In genomic region chr18:79680100-79680879, GRCh38 we compare ENCODE assay signal across 8 cellular contexts. TPM values are rescaled to one million over a fixed set of nuclear protein-coding genes. Genes with fewer than 3 reads are reported as not detected.
DNase-seq lines count a peak whose midpoint lies in the region; ATAC-seq, FAIRE-seq and TF ChIP-seq lines count a peak whose summit lies in the region.

No MANE protein-coding gene starts in this region.

- DNase-seq in GM18507 (ENCODE audit: extremely low spot score, insufficient read length, low read depth): no peak
- DNase-seq in RWPE2 (ENCODE audit: low spot score): no peak
- peak; percentile 69 for DNase-seq in left kidney (ENCODE audit: low read depth, low spot score)
- DNase-seq in stimulated activated CD8-positive, alpha-beta memory T cell treated with anti-CD3 and anti-CD28 coated beads, Interleukin-4, amount 100 ng/mL, for 48 hours: peak; percentile 74

- H3K4me1 ChIP-seq in ACC112 (ENCODE audit: control insufficient read depth, insufficient read depth, low read length, unreplicated experiment) (peaks cover 24% of the 10 kb centered on the region), RWPE2 (ENCODE audit: insufficient read depth, poor library complexity, severe bottlenecking) (no peaks in the 10 kb centered on the region)

- H3K9me3 Mint-ChIP-seq in brain: peaks cover 0 to 4% (median 0%) of the 10 kb centered on the region in 5 experiments

- H3K27me3 ChIP-seq in ACC112 (ENCODE audit: insufficient read depth, low read length) (no peaks in the 10 kb centered on the region), RWPE2 (ENCODE audit: insufficient read depth, poor library complexity, severe bottlenecking) (no peaks in the 10 kb centered on the region)

- H3K4me3 Mint-ChIP-seq in brain: peak overlapping the region; percentile 87 to 92 (median 88)

- peak; percentile 0 for ATAC-seq in HG03442 (IDR thresholded peaks at IDR 0.05; ENCODE audit: unreplicated experiment)
- no peak for ATAC-seq in RWPE2 (ENCODE audit: low read depth)
- no peak for ATAC-seq in GM18870 (IDR thresholded peaks at IDR 0.05; ENCODE audit: unreplicated experiment)

- H3K9me3 ChIP-seq in RWPE2 (ENCODE audit: severe bottlenecking): no peaks in the 10 kb centered on the region

- peak overlapping the region; percentile 70 to 91 (median 85) for H3K27ac Mint-ChIP-seq in brain

- peaks cover 71% of the 10 kb centered on the region for H3K79me2 ChIP-seq in ACC112 (ENCODE audit: control insufficient read depth, insufficient read depth, low read length, unreplicated experiment)

- peak overlapping the region; percentile 89 for H3K4me3 ChIP-seq in ACC112 (ENCODE audit: low read depth, low read length)
- H3K4me3 ChIP-seq in RWPE2 (ENCODE audit: severe bottlenecking): peak overlapping the region; percentile 84

- H2AFZ ChIP-seq in ACC112 (ENCODE audit: low read length, unreplicated experiment): no peak overlapping the region

- peak; percentile 66 for FAIRE-seq in GM18507 (lab: Jason Lieb, UNC)

- H3K36me3 ChIP-seq in ACC112 (ENCODE audit: insufficient read depth, low read length) (peaks cover 14% of the 10 kb centered on the region; the same call in 1 of the 2 replicates), RWPE2 (ENCODE audit: low read depth) (peaks cover 14% of the 10 kb centered on the region)

- H3K27ac ChIP-seq in ACC112 (ENCODE audit: low read depth, low read length) (peak overlapping the region; percentile 96; the same call in 1 of the 2 replicates), RWPE2 (ENCODE audit: poor library complexity, severe bottlenecking) (peak overlapping the region; percentile 73)

- H3K36me3 Mint-ChIP-seq in brain: peaks cover 29% of the 10 kb centered on the region

- H3K27me3 Mint-ChIP-seq in brain: peaks cover 3% of the 10 kb centered on the region

- H3K4me1 Mint-ChIP-seq in brain: peaks cover 58% of the 10 kb centered on the region

- TF ChIP-seq CTCF in RWPE2 (IDR thresholded peaks at IDR 0.05; ENCODE audit: poor library complexity, severe bottlenecking) (peak; percentile 28), brain (conservative IDR thresholded peaks at IDR 0.05) (no peak)

RNA-seq across cellular contexts. Expression of gene CTDP1, which starts 0.7 kb away (rescaled TPM):
- 13.1 TPM for polyA plus RNA-seq in brain (ENCODE audit: insufficient read depth, low read depth, low replicate concordance)

Comparison
In these comparisons a context has a peak if more than half of its experiments do, and no peak if none do; other contexts are left out.
1. DNase-seq: peak in left kidney (single experiment) and stimulated activated CD8-positive, alpha-beta memory T cell treated with anti-CD3 and anti-CD28 coated beads, Interleukin-4, amount 100 ng/mL, for 48 hours (single experiment); none in GM18507 (single experiment) and RWPE2 (single experiment).